Comparison of ENCODE assay signal across 31 cellular contexts in the genomic region with DNA sequence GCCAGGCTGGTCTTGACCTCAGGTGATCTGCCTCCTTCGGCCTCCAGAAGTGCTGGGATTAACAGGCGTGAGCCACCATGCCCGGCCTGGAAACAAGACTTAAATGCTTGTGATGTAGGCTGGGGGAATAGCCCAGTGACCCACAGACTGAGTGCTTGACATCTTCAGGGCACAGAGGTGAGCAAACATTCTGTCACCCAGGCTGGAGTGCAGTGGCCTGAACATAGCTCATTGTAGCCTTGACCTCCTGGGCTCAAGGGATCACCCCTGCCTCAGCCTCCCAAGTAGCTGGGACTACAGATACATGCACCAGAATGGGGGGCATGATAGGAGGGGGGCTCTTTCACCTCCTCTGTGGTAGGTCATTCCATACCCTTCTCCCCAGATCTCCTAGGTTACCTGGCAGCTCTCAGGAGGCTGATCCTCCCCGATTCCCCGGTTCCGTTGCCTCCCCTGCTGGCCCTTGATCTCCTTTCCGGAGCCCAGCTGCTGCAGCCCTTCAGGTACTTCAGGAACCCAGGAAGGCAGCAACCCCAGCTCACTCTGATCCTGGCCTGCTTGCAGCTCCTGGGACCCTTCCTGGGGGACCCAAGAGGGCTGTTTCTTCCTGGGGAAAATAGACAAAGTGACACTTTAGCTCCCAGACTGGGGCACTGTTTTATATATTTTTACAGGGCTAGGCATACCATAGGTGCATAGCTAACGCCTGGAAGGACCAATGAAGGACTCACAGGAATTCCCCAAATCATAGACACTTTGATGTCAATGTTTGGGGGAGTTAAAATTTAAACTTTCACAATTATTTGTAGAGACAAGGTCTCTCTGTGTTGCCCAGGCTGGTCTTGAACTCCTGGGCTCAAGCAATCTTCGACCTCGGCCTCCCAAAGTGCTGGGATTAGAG. TPM values are rescaled to one million over a fixed set of nuclear protein-coding genes. Genes with fewer than 3 reads are reported as not detected.
"Had no signal": no experiment of that assay in that cellular context is flagged by ENCODE, and none has a peak within 500 bp of the region (broad histone marks: within the 10 kb centered on the region; RNA-seq: fewer than 3 reads in every experiment).

No MANE protein-coding gene starts in this region.

- DNase-seq: dorsolateral prefrontal cortex; effector CD8-positive, alpha-beta T cell; endodermal cell; foreskin fibroblast; gastrocnemius medialis; mucosa of descending colon; naive thymus-derived CD4-positive, alpha-beta T cell; nucleus accumbens; ovary; posterior cingulate gyrus; psoas muscle; right cardiac atrium; spleen; stimulated activated CD4-positive, alpha-beta T cell treated with anti-CD3 and anti-CD28 coated beads, Interleukin-4, amount 100 ng/mL, for 4 hours; stimulated activated naive CD8-positive, alpha-beta T cell treated with anti-CD3 and anti-CD28 coated beads, Interleukin-15, Interleukin-2, amounts not matched to agents 100 U/mL and 50 U/mL, for 24 hours; substantia nigra; testis; tibial artery; upper lobe of left lung had no signal

- ATAC-seq: esophagus mucosa; gastrocnemius medialis; mucosa of descending colon; naive thymus-derived CD4-positive, alpha-beta T cell; psoas muscle; right cardiac atrium; stimulated activated memory B cell treated with anti-CD40 and anti-IgM and Interleukin-4, amounts not matched to agents 10 μg/mL and 1 μg/mL and 100 μg/mL, for 72 hours; stimulated activated naive CD8-positive, alpha-beta T cell treated with anti-CD3 and anti-CD28 coated beads, Interleukin-15, Interleukin-2, amounts not matched to agents 100 U/mL and 50 U/mL, for 24 hours had no signal

- H3K4me1 ChIP-seq: gastrocnemius medialis, neural progenitor cell, psoas muscle, testis, tibial artery, upper lobe of left lung had no signal

- H3K36me3 ChIP-seq: gastrocnemius medialis, neural progenitor cell, ovary, spleen, tibial artery, upper lobe of left lung had no signal

- H3K9me3 ChIP-seq: gastrocnemius medialis, mucosa of descending colon, ovary, psoas muscle, spleen, testis, tibial artery, upper lobe of left lung had no signal

- H2AFZ ChIP-seq: neural progenitor cell had no signal

- H3K27ac ChIP-seq: dorsolateral prefrontal cortex, epithelial cell of prostate, gastrocnemius medialis, neural progenitor cell, ovary, psoas muscle, skin epidermis, spleen, testis, tibial artery, upper lobe of left lung had no signal

- H3K27me3 ChIP-seq: dorsolateral prefrontal cortex, gastrocnemius medialis, neural progenitor cell, ovary, spleen, testis, upper lobe of left lung had no signal

- H3K9ac ChIP-seq: neural progenitor cell had no signal

- H3K4me3 ChIP-seq: dorsolateral prefrontal cortex, gastrocnemius medialis, lung, mucosa of descending colon, neural progenitor cell, ovary, psoas muscle, skin epidermis, spleen, testis, tibial artery, upper lobe of left lung had no signal

- FAIRE-seq: colon, keratinocyte, urothelium cell line had no signal

- H3K4me2 ChIP-seq: neural progenitor cell had no signal

RNA-seq across cellular contexts. Expression of a gene that starts 11.8 kb away (rescaled TPM):
- total RNA-seq: endodermal cell; esophagus mucosa; gastrocnemius medialis; glomerular endothelial cell; lung; mesothelial cell of epicardium; naive thymus-derived CD4-positive, alpha-beta T cell; ovary; psoas muscle; renal cortical epithelial cell; right cardiac atrium; upper lobe of left lung had no signal
- polyA plus RNA-seq: naive thymus-derived CD4-positive, alpha-beta T cell had no signal
